Comparison of ENCODE assay signal across 6 cellular contexts in genomic region chr17:41784207-41784744, GRCh38. TPM values are rescaled to one million over a fixed set of nuclear protein-coding genes. Genes with fewer than 3 reads are reported as not detected.
DNase-seq lines count a peak whose midpoint lies in the region; ATAC-seq, FAIRE-seq and TF ChIP-seq lines count a peak whose summit lies in the region.

No MANE protein-coding gene starts in this region.

- H3K9ac ChIP-seq in K562 (ENCODE audit: insufficient read depth in 1 of 2, low read depth in 2 of 2, low read length in 2 of 2): peak overlapping the region; percentile 80 to 96; a peak in 3 of 4 replicates

- peaks cover 65% of the 10 kb centered on the region for H3K79me2 ChIP-seq in K562 (ENCODE audit: control insufficient read depth, insufficient read depth, low read length)

- POLR2A ChIA-PET in K562 (lab: Yijun Ruan, JAX): interaction anchor here (0.7 to 3.7 kb wide), 10 partner anchors 8 to 232 kb away, joined by 3 to 30 read pairs (median 4); no protein-coding TSS in a partner anchor
- POLR2A ChIA-PET in activated CD4-positive, alpha-beta memory T cell treated with anti-CD3 and anti-CD28 coated beads for 36 hours (lab: Charles Lee): no interaction called here

- H2AFZ ChIP-seq in K562 (ENCODE audit: low read depth, low read length): 0 out of 2 replicates have a peak overlapping the region, but pooled peaks have one; percentile 44

- H3K4me1 ChIP-seq in K562 (replicated peaks in 1 of 2; ENCODE audit: control insufficient read depth in 2 of 2, insufficient read depth in 2 of 2, low read length in 2 of 2): peaks cover 34 to 44% of the 10 kb centered on the region in 2 experiments

- H3K36me3 Mint-ChIP-seq in neural crest cell (ENCODE audit: low read depth): no peaks in the 10 kb centered on the region
- no peaks in the 10 kb centered on the region for H3K36me3 Mint-ChIP-seq in activated CD4-positive, alpha-beta memory T cell treated with anti-CD3 and anti-CD28 coated beads for 36 hours

- H3K27ac Mint-ChIP-seq in neural crest cell (ENCODE audit: unreplicated experiment): peak overlapping the region; percentile 75
- no peak overlapping the region for H3K27ac Mint-ChIP-seq in activated CD4-positive, alpha-beta memory T cell treated with anti-CD3 and anti-CD28 coated beads for 36 hours

- in situ Hi-C loops in K562 (cut with MboI): no loop called here

- peak overlapping the region; percentile 77 for H3K4me3 Mint-ChIP-seq in neural crest cell
- H3K4me3 Mint-ChIP-seq in activated CD4-positive, alpha-beta memory T cell treated with anti-CD3 and anti-CD28 coated beads for 36 hours: no peak overlapping the region

- no peaks in the 10 kb centered on the region for H3K9me3 ChIP-seq in K562 (replicated peaks; ENCODE audit: control insufficient read depth, insufficient read depth, low read depth, low read length)

- peaks cover 17% of the 10 kb centered on the region; the same call in 1 of the 3 replicates for H3K36me3 ChIP-seq in K562 (ENCODE audit: control insufficient read depth, insufficient read depth, low read length)

- peak overlapping the region; percentile 59 for H3K4me3 ChIP-seq in K562

- intact Hi-C loops in K562 (cut with micrococcal nuclease): loop anchor here (1.0 to 2.0 kb wide), 2 partner anchors 9 to 17 kb away; no protein-coding TSS in a partner anchor
- intact Hi-C loops in activated CD4-positive, alpha-beta memory T cell treated with anti-CD3 and anti-CD28 coated beads for 36 hours (cut with micrococcal nuclease): no loop called here

- BruUV-seq in K562 (replicated peaks; lab: Mats Ljungman, UMichigan): no TSS peak

- no peaks in the 10 kb centered on the region for H3K9me3 Mint-ChIP-seq in neural crest cell
- no peaks in the 10 kb centered on the region for H3K9me3 Mint-ChIP-seq in activated CD4-positive, alpha-beta memory T cell treated with anti-CD3 and anti-CD28 coated beads for 36 hours

- DNase-seq in H4 (ENCODE audit: low spot score) (peak; percentile 46), K562 (ENCODE audit: extremely low read depth in 1 of 4, low spot score in 3 of 4) (peak; percentile 85 to 97 (median 91)), neural crest cell (ENCODE audit: low read depth, low spot score) (no peak), NCI-H524 (lab: John Stamatoyannopoulos, UW) (no peak), DMS153 (lab: John Stamatoyannopoulos, UW) (no peak)
- no peak for DNase-seq in activated CD4-positive, alpha-beta memory T cell treated with anti-CD3 and anti-CD28 coated beads for 36 hours

- no peak for TF ChIP-seq CTCF in K562 (IDR thresholded peaks at IDR 0.05 in 2 of 3, conservative IDR thresholded peaks at IDR 0.05 in 1 of 3; ENCODE audit: insufficient read depth in 2 of 3, low read depth in 1 of 3, low read length in 3 of 3)
- TF ChIP-seq CTCF in neural crest cell (conservative IDR thresholded peaks at IDR 0.05): no peak

- no peak for TF ChIP-seq POLR2A in K562 (conservative IDR thresholded peaks at IDR 0.05)

- TF ChIP-seq RAD21 in K562 (CRISPR knock-in tag; conservative IDR thresholded peaks at IDR 0.05 in 1 of 2, IDR thresholded peaks at IDR 0.05 in 1 of 2): no peak

- H3K27ac ChIP-seq in K562 (ENCODE audit: extremely low read depth, low read depth, low read length): peak overlapping the region; percentile 89

- FAIRE-seq in K562 (lab: Jason Lieb, UNC): peak; percentile 98

- CTCF ChIA-PET in K562 (lab: Yijun Ruan, JAX; ENCODE audit: low intra/inter-chr PET ratio): no interaction called here
- CTCF ChIA-PET in activated CD4-positive, alpha-beta memory T cell treated with anti-CD3 and anti-CD28 coated beads for 36 hours (lab: Charles Lee): no interaction called here

- peaks cover 9% of the 10 kb centered on the region for H4K20me1 ChIP-seq in K562 (replicated peaks; ENCODE audit: control insufficient read depth, insufficient read depth, low read length)

- 0% methylated on average over 6 of the region's 6 CpGs for WGBS in K562 (ENCODE audit: insufficient coverage, low coverage, missing lambda C conversion rate)

- H3K4me2 ChIP-seq in K562 (ENCODE audit: insufficient read depth, low read length): peak overlapping the region; percentile 97

- TF ChIP-seq EP300 in K562 (IDR thresholded peaks at IDR 0.05; ENCODE audit: low read length): peak; percentile 66

- peaks cover 25% of the 10 kb centered on the region for H3K27me3 Mint-ChIP-seq in neural crest cell (ENCODE audit: low read depth)
- peaks cover 20% of the 10 kb centered on the region for H3K27me3 Mint-ChIP-seq in activated CD4-positive, alpha-beta memory T cell treated with anti-CD3 and anti-CD28 coated beads for 36 hours

- H3K4me1 Mint-ChIP-seq in neural crest cell: peaks cover 34% of the 10 kb centered on the region
- H3K4me1 Mint-ChIP-seq in activated CD4-positive, alpha-beta memory T cell treated with anti-CD3 and anti-CD28 coated beads for 36 hours (ENCODE audit: low read depth): peaks cover 12% of the 10 kb centered on the region

- ATAC-seq in K562: peak; percentile 62

- H3K27me3 ChIP-seq in K562 (ENCODE audit: control insufficient read depth in 2 of 2, insufficient read depth in 2 of 2, low read length in 2 of 2): no peaks in the 10 kb centered on the region

- H3K9me1 ChIP-seq in K562 (ENCODE audit: control insufficient read depth, insufficient read depth, low read length): peaks cover 7% of the 10 kb centered on the region

RNA-seq across cellular contexts. Expression of gene JUP, which starts 2.2 kb away (rescaled TPM):
- total RNA-seq in H4 (2014; rRNA removed; shearing (Covaris generic)): 5.5 and 5.9 TPM in 2 replicates
- total RNA-seq in K562 (2011; cell fraction: chromatin; rRNA removed; ENCODE audit: low replicate concordance): 41.8 and 117 TPM in 2 replicates
- 67.9 and 82.9 TPM in 2 replicates for total RNA-seq in K562 (2011; cell fraction: nucleolus; rRNA removed)
- total RNA-seq in K562 (2011; cell fraction: nucleoplasm; rRNA removed): 49.6 and 59.9 TPM in 2 replicates
- total RNA-seq in K562 (2014; rRNA removed): 99.9 and 129 TPM in 2 replicates
- 14.3 and 17.9 TPM in 2 replicates for total RNA-seq in K562 (2014; rRNA removed; fragmentation: Illumina TruSeq; extraction: Trizol)
- total RNA-seq in K562 (2015; rRNA removed; fragmentation: Illumina TruSeq; extraction: Trizol): 31.2 and 38.5 TPM in 2 replicates
- total RNA-seq in K562 (2021): 166 and 177 TPM in 2 replicates
- 9.0 and 26.7 TPM in 2 replicates for polyA plus RNA-seq in K562 (2011; rRNA removed)
- 23.4 and 65.3 TPM in 2 replicates for polyA plus RNA-seq in K562 (2011; cell fraction: cytosol; rRNA removed)
- 24.8 and 58.9 TPM in 2 replicates for polyA plus RNA-seq in K562 (2011; cell fraction: nucleus; rRNA removed)
- 132 and 195 TPM in 2 replicates for polyA plus RNA-seq in K562 (2012)
- polyA plus RNA-seq in K562 (2014; fragmentation: Illumina TruSeq; extraction: Trizol): 84.1 and 134 TPM in 2 replicates
- polyA plus RNA-seq in K562 (2014; fragmentation: Nextera tagmentation; extraction: Ambion mirVana): 1 to 10 TPM; 6.4 to 8.2 TPM
- 53.6 and 70.3 TPM in 2 replicates for polyA plus RNA-seq in K562 (2014; rRNA removed)
- 9.3 and 17.2 TPM in 2 replicates for polyA minus RNA-seq in K562 (2011; rRNA and poly(A)+ RNA removed)
- polyA minus RNA-seq in K562 (2011; cell fraction: cytosol; rRNA and poly(A)+ RNA removed): 88.8 and 101 TPM in 2 replicates
- polyA minus RNA-seq in K562 (2011; cell fraction: nucleus; rRNA and poly(A)+ RNA removed): 20.8 and 31.1 TPM in 2 replicates
- 20.6 and 23.5 TPM in 2 replicates for total RNA-seq in neural crest cell
- under 1 TPM; 0.12 to 0.29 TPM for total RNA-seq in activated CD4-positive, alpha-beta memory T cell treated with anti-CD3 and anti-CD28 coated beads for 36 hours

RNA-seq across cellular contexts. Expression of gene P3H4, which starts 27.5 kb away (rescaled TPM):
- total RNA-seq in H4 (2014; rRNA removed; shearing (Covaris generic)): 53.6 and 57.5 TPM in 2 replicates
- 2.3 and 6.4 TPM in 2 replicates for total RNA-seq in K562 (2011; cell fraction: chromatin; rRNA removed; ENCODE audit: low replicate concordance)
- 5.1 and 7.0 TPM in 2 replicates for total RNA-seq in K562 (2011; cell fraction: nucleolus; rRNA removed)
- total RNA-seq in K562 (2011; cell fraction: nucleoplasm; rRNA removed): 4.8 and 6.9 TPM in 2 replicates
- total RNA-seq in K562 (2014; rRNA removed) (2.4 and 3.0 TPM in 2 replicates), K562 (2014; rRNA removed; fragmentation: Illumina TruSeq; extraction: Trizol) (0.26 and 0.69 TPM in 2 replicates), K562 (2015; rRNA removed; fragmentation: Illumina TruSeq; extraction: Trizol) (1.5 and 1.9 TPM in 2 replicates), K562 (2021) (1.9 and 2.4 TPM in 2 replicates), neural crest cell (40.3 and 42.3 TPM in 2 replicates)
- polyA plus RNA-seq in K562 (2011; rRNA removed) (1.0 and 1.2 TPM in 2 replicates), K562 (2014; fragmentation: Illumina TruSeq; extraction: Trizol) (0.95 and 1.00 TPM in 2 replicates), K562 (2014; fragmentation: Nextera tagmentation; extraction: Ambion mirVana) (under 1 TPM; 0.10 to 0.39 TPM), K562 (2014; rRNA removed) (3.3 and 3.7 TPM in 2 replicates)
- 1.4 and 2.5 TPM in 2 replicates for polyA plus RNA-seq in K562 (2011; cell fraction: cytosol; rRNA removed)
- 0.88 and 1.4 TPM in 2 replicates for polyA plus RNA-seq in K562 (2011; cell fraction: nucleus; rRNA removed)
- polyA plus RNA-seq in K562 (2012): 2.6 and 3.4 TPM in 2 replicates
- 0.57 and 1.1 TPM in 2 replicates for polyA minus RNA-seq in K562 (2011; rRNA and poly(A)+ RNA removed)
- polyA minus RNA-seq in K562 (2011; cell fraction: cytosol; rRNA and poly(A)+ RNA removed): 1.8 and 2.3 TPM in 2 replicates
- 1.6 and 2.0 TPM in 2 replicates for polyA minus RNA-seq in K562 (2011; cell fraction: nucleus; rRNA and poly(A)+ RNA removed)
- 1 to 10 TPM; 2.5 to 2.9 TPM for total RNA-seq in activated CD4-positive, alpha-beta memory T cell treated with anti-CD3 and anti-CD28 coated beads for 36 hours

RNA-seq across cellular contexts. Expression of gene FKBP10, which starts 28.5 kb away (rescaled TPM):
- total RNA-seq in H4 (2014; rRNA removed; shearing (Covaris generic)): 90.7 and 91.9 TPM in 2 replicates
- total RNA-seq in K562 (2011; cell fraction: chromatin; rRNA removed; ENCODE audit: low replicate concordance): 17.5 and 38.2 TPM in 2 replicates
- 21.8 and 23.9 TPM in 2 replicates for total RNA-seq in K562 (2011; cell fraction: nucleolus; rRNA removed)
- 14.6 and 17.6 TPM in 2 replicates for total RNA-seq in K562 (2011; cell fraction: nucleoplasm; rRNA removed)
- total RNA-seq in K562 (2014; rRNA removed) (1.3 and 1.6 TPM in 2 replicates), K562 (2014; rRNA removed; fragmentation: Illumina TruSeq; extraction: Trizol) (0.57 and 0.76 TPM in 2 replicates), K562 (2015; rRNA removed; fragmentation: Illumina TruSeq; extraction: Trizol) (0.72 and 0.94 TPM in 2 replicates), K562 (2021) (2.6 and 3.0 TPM in 2 replicates), neural crest cell (259 and 262 TPM in 2 replicates)
- polyA plus RNA-seq in K562 (2011; rRNA removed) (1.5 and 7.1 TPM in 2 replicates), K562 (2014; fragmentation: Illumina TruSeq; extraction: Trizol) (2.0 and 2.7 TPM in 2 replicates), K562 (2014; fragmentation: Nextera tagmentation; extraction: Ambion mirVana) (under 1 TPM in 1 of 2 experiments, not detected in 1; 0.03 TPM), K562 (2014; rRNA removed) (2.5 and 6.5 TPM in 2 replicates)
- 4.0 and 4.6 TPM in 2 replicates for polyA plus RNA-seq in K562 (2011; cell fraction: cytosol; rRNA removed)
- 28.3 and 44.3 TPM in 2 replicates for polyA plus RNA-seq in K562 (2011; cell fraction: nucleus; rRNA removed)
- 2.7 and 3.1 TPM in 2 replicates for polyA plus RNA-seq in K562 (2012)
- 0.63 and 1.1 TPM in 2 replicates for polyA minus RNA-seq in K562 (2011; rRNA and poly(A)+ RNA removed)
- 1.6 and 4.7 TPM in 2 replicates for polyA minus RNA-seq in K562 (2011; cell fraction: cytosol; rRNA and poly(A)+ RNA removed)
- polyA minus RNA-seq in K562 (2011; cell fraction: nucleus; rRNA and poly(A)+ RNA removed): 2.6 and 5.1 TPM in 2 replicates
- 1 to 10 TPM in 1 of 2 experiments, under 1 TPM in 1; 0.76 to 1.4 TPM for total RNA-seq in activated CD4-positive, alpha-beta memory T cell treated with anti-CD3 and anti-CD28 coated beads for 36 hours

RNA-seq across cellular contexts. Expression of gene HAP1, which starts 49.8 kb away (rescaled TPM):
- total RNA-seq in H4 (2014; rRNA removed; shearing (Covaris generic)): 0.06 TPM in 1 of 2 replicates, not detected in the other
- 0.09 TPM in 1 of 2 replicates, not detected in the other for total RNA-seq in K562 (2011; cell fraction: chromatin; rRNA removed; ENCODE audit: low replicate concordance)
- not detected in 2 replicates for total RNA-seq in K562 (2011; cell fraction: nucleolus; rRNA removed)
- not detected in 2 replicates for total RNA-seq in K562 (2011; cell fraction: nucleoplasm; rRNA removed)
- total RNA-seq in K562 (2014; rRNA removed): under 0.01 TPM in 1 of 2 replicates, not detected in the other
- not detected in 2 replicates for total RNA-seq in K562 (2014; rRNA removed; fragmentation: Illumina TruSeq; extraction: Trizol)
- 0.04 TPM in 1 of 2 replicates, not detected in the other for total RNA-seq in K562 (2015; rRNA removed; fragmentation: Illumina TruSeq; extraction: Trizol)
- 0.09 TPM in 1 of 2 replicates, not detected in the other for total RNA-seq in K562 (2021)
- polyA plus RNA-seq in K562 (2011; rRNA removed): not detected in 2 replicates
- polyA plus RNA-seq in K562 (2011; cell fraction: cytosol; rRNA removed): 0.04 TPM in 1 of 2 replicates, not detected in the other
- 0.07 and 0.15 TPM in 2 replicates for polyA plus RNA-seq in K562 (2011; cell fraction: nucleus; rRNA removed)
- polyA plus RNA-seq in K562 (2012): 0.04 TPM in 1 of 2 replicates, not detected in the other
- not detected in 2 replicates for polyA plus RNA-seq in K562 (2014; fragmentation: Illumina TruSeq; extraction: Trizol)
- polyA plus RNA-seq in K562 (2014; fragmentation: Nextera tagmentation; extraction: Ambion mirVana): not detected
- polyA plus RNA-seq in K562 (2014; rRNA removed): not detected in 2 replicates
- not detected in 2 replicates for polyA minus RNA-seq in K562 (2011; rRNA and poly(A)+ RNA removed)
- not detected in 2 replicates for polyA minus RNA-seq in K562 (2011; cell fraction: cytosol; rRNA and poly(A)+ RNA removed)
- polyA minus RNA-seq in K562 (2011; cell fraction: nucleus; rRNA and poly(A)+ RNA removed): not detected in 2 replicates
- total RNA-seq in neural crest cell: 1.5 and 1.6 TPM in 2 replicates
- total RNA-seq in activated CD4-positive, alpha-beta memory T cell treated with anti-CD3 and anti-CD28 coated beads for 36 hours: not detected

RNA-seq across cellular contexts. Expression of gene NT5C3B, which starts 51.8 kb away (rescaled TPM):
- total RNA-seq in H4 (2014; rRNA removed; shearing (Covaris generic)): 86.8 and 88.0 TPM in 2 replicates
- 92.4 and 177 TPM in 2 replicates for total RNA-seq in K562 (2011; cell fraction: chromatin; rRNA removed; ENCODE audit: low replicate concordance)
- 104 and 115 TPM in 2 replicates for total RNA-seq in K562 (2011; cell fraction: nucleolus; rRNA removed)
- 81.6 and 114 TPM in 2 replicates for total RNA-seq in K562 (2011; cell fraction: nucleoplasm; rRNA removed)
- total RNA-seq in K562 (2014; rRNA removed) (91.7 and 116 TPM in 2 replicates), K562 (2014; rRNA removed; fragmentation: Illumina TruSeq; extraction: Trizol) (85.0 and 90.4 TPM in 2 replicates), K562 (2015; rRNA removed; fragmentation: Illumina TruSeq; extraction: Trizol) (72.2 and 74.5 TPM in 2 replicates), K562 (2021) (80.6 and 82.6 TPM in 2 replicates), neural crest cell (120 and 123 TPM in 2 replicates)
- polyA plus RNA-seq in K562 (2011; rRNA removed) (89.5 and 166 TPM in 2 replicates), K562 (2014; fragmentation: Illumina TruSeq; extraction: Trizol) (119 and 127 TPM in 2 replicates), K562 (2014; fragmentation: Nextera tagmentation; extraction: Ambion mirVana) (10 to 100 TPM in 1 of 2 experiments, 1 to 10 TPM in 1; 2.0 to 10.8 TPM), K562 (2014; rRNA removed) (96.7 and 98.3 TPM in 2 replicates)
- 96.2 and 122 TPM in 2 replicates for polyA plus RNA-seq in K562 (2011; cell fraction: cytosol; rRNA removed)
- polyA plus RNA-seq in K562 (2011; cell fraction: nucleus; rRNA removed): 125 and 160 TPM in 2 replicates
- 75.6 and 85.4 TPM in 2 replicates for polyA plus RNA-seq in K562 (2012)
- 76.2 and 124 TPM in 2 replicates for polyA minus RNA-seq in K562 (2011; rRNA and poly(A)+ RNA removed)
- polyA minus RNA-seq in K562 (2011; cell fraction: cytosol; rRNA and poly(A)+ RNA removed): 30.3 and 44.0 TPM in 2 replicates
- 28.5 and 42.4 TPM in 2 replicates for polyA minus RNA-seq in K562 (2011; cell fraction: nucleus; rRNA and poly(A)+ RNA removed)
- total RNA-seq in activated CD4-positive, alpha-beta memory T cell treated with anti-CD3 and anti-CD28 coated beads for 36 hours: 10 to 100 TPM; 29.0 to 29.5 TPM

Comparison
In these comparisons a context has a peak if more than half of its experiments do, and no peak if none do; other contexts are left out.
1. DNase-seq: peak in H4 (single experiment) and K562 (4 of 4); none in neural crest cell (single experiment), NCI-H524 (0 of 2), DMS153 (single experiment) and activated CD4-positive, alpha-beta memory T cell treated with anti-CD3 and anti-CD28 coated beads for 36 hours (single experiment).